In the genomic region with DNA sequence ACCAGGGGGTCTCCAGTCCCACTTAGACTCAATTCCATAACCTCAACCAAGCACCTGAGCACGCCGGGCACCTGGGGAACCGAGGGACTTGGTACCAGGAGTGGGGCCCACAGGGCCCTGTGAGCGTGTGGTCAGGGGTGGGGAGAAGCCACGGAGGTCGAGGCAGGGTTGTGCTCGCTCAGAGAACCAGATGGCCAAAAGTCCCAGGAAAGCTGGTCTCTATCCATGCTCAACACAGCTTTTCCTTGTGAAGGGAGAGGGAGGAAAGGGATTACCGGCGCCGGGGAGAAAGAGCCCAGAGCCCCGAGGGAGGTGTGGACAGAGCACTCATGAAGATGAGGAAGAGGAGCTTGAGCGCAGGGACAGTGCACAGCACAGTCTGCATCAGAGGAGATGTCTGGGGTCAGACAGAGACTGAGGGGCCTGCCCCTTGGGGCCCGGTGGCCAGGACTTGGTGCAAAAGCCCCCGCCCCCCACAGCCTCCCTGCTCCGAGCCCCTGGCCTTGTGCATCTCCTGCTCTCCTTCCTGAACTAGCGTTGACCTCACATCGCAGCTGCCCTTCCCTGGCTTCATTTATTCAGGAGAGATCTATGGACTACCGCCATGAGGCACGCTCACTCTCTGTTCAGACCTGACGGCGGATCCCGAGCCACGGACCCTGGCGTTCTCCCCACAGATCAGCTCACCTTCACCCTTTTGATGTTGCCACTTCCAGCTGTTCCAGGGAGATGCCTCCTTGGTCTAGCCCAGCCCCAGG, we compare ENCODE assay signal across 13 cellular contexts.
A peak's percentile ranks its signal among the peaks of the same experiment; 100 is the strongest.
DNase-seq lines count a peak whose midpoint lies in the region; ATAC-seq, FAIRE-seq and TF ChIP-seq lines count a peak whose summit lies in the region.
"Had no signal": no experiment of that assay in that cellular context is flagged by ENCODE, and none has a peak within 500 bp of the region (broad histone marks: within the 10 kb centered on the region; RNA-seq: fewer than 3 reads in every experiment).

No MANE protein-coding gene starts in this region.

- DNase-seq in RWPE1 (ENCODE audit: low spot score): no peak
- peak in 1 of 2 experiments; percentile 36 for DNase-seq in H1 (ENCODE audit: low read depth in 1 of 2, low spot score in 2 of 2)
- no peak for DNase-seq in testis
- DNase-seq in ACHN: no peak
- no peak for DNase-seq in SKM-1 (lab: John Stamatoyannopoulos, UW; ENCODE audit: unreplicated experiment)
- DNase-seq: CD4-positive, alpha-beta memory T cell; effector memory CD8-positive, alpha-beta T cell; GDM1; midbrain; stimulated activated CD4-positive, alpha-beta T cell treated with anti-CD3 and anti-CD28 coated beads, Interleukin-15, amount 100 ng/mL, for 24 hours; stimulated activated CD8-positive, alpha-beta memory T cell treated with anti-CD3 and anti-CD28 coated beads, Interleukin-4, amount 100 ng/mL, for 48 hours had no signal

- no peaks in the 10 kb centered on the region for H3K23me2 ChIP-seq in H1 (ENCODE audit: low read depth, low read length)

- no peaks in the 10 kb centered on the region for H4K20me1 ChIP-seq in H1 (replicated peaks in 1 of 2; ENCODE audit: control insufficient read depth in 1 of 2, insufficient read depth in 2 of 2, low read length in 2 of 2)

- peaks cover 18% of the 10 kb centered on the region for H3K4me1 Mint-ChIP-seq in nephron

- no peak overlapping the region for H2BK120ac ChIP-seq in H1 (replicated peaks; ENCODE audit: low read depth, low read length)

- no peaks in the 10 kb centered on the region for H3K79me2 ChIP-seq in H1 (ENCODE audit: control insufficient read depth in 1 of 2, insufficient read depth in 2 of 2, low read length in 2 of 2)

- in situ Hi-C loops in ACHN (cut with HindIII; ENCODE audit: low pct_ligation_motif_present, low pct_unique_long_range_greater_than_20kb, low sequenced_read_pairs): no loop called here

- H3K4me3 Mint-ChIP-seq in nephron: no peak overlapping the region
- H3K4me3 Mint-ChIP-seq: CD4-positive, alpha-beta memory T cell; effector memory CD8-positive, alpha-beta T cell had no signal

- no peak overlapping the region for H4K5ac ChIP-seq in H1 (ENCODE audit: insufficient read length, low read depth, low read length)

- H2BK20ac ChIP-seq in H1 (ENCODE audit: low read length): no peak overlapping the region

- H3K18ac ChIP-seq in H1 (ENCODE audit: extremely low read depth, low read length): no peak overlapping the region

- TF ChIP-seq RAD21 in H1 (IDR thresholded peaks at IDR 0.05 in 1 of 2, conservative IDR thresholded peaks at IDR 0.05 in 1 of 2; ENCODE audit: low read depth in 2 of 2, low read length in 2 of 2): no peak

- H3K79me1 ChIP-seq in H1 (ENCODE audit: low read depth, low read length): no peaks in the 10 kb centered on the region

- no peak overlapping the region for H3K14ac ChIP-seq in H1 (ENCODE audit: insufficient read length)

- H3K23ac ChIP-seq in H1 (ENCODE audit: insufficient read length): no peak overlapping the region

- H3K36me3 ChIP-seq in H1 (ENCODE audit: control insufficient read depth in 2 of 4, insufficient read depth in 4 of 4, low read length in 3 of 4) (no peaks in the 10 kb centered on the region), testis (ENCODE audit: low read depth, missing control alignments) (no peaks in the 10 kb centered on the region)

- TF ChIP-seq CTCF in RWPE1 (conservative IDR thresholded peaks at IDR 0.05; ENCODE audit: low read depth) (no peak), H1 (IDR thresholded peaks at IDR 0.05; ENCODE audit: control extremely low read depth in 1 of 3, insufficient read depth in 1 of 3, low read depth in 1 of 3, low read length in 3 of 3) (no peak), nephron (IDR thresholded peaks at IDR 0.05; ENCODE audit: unreplicated experiment in 3 of 3) (no peak), testis (IDR thresholded peaks at IDR 0.05) (no peak)

- no peak overlapping the region for H2AFZ ChIP-seq in H1 (ENCODE audit: low read length)

- H3K27me3 ChIP-seq in H1 (replicated peaks in 1 of 4; ENCODE audit: control insufficient read depth in 3 of 4, extremely low read depth in 1 of 4, insufficient read depth in 3 of 4, low read length in 3 of 4) (no peaks in the 10 kb centered on the region; a peak in 2 of 7 replicates), testis (no peaks in the 10 kb centered on the region)

- H3K27ac ChIP-seq in RWPE1 (peak overlapping the region; percentile 97), H1 (ENCODE audit: low read depth, low read length) (no peak overlapping the region), testis (peak overlapping the region; percentile 68 to 89)

- no peak overlapping the region for H2BK15ac ChIP-seq in H1 (ENCODE audit: low read length)

- H3K4ac ChIP-seq in H1 (replicated peaks; ENCODE audit: insufficient read length, low read depth, low read length): no peak overlapping the region

- H3K4me1 ChIP-seq in H1 (replicated peaks in 1 of 4; ENCODE audit: control insufficient read depth in 3 of 4, insufficient read depth in 4 of 4, low read length in 3 of 4) (no peaks in the 10 kb centered on the region; a peak in 1 of 7 replicates), testis (peaks cover 21% of the 10 kb centered on the region)

- H3K27me3 Mint-ChIP-seq in nephron (ENCODE audit: low read depth): peaks cover 27% of the 10 kb centered on the region
- H3K27me3 Mint-ChIP-seq: CD4-positive, alpha-beta memory T cell had no signal

- peak overlapping the region; percentile 37 for H4K91ac ChIP-seq in H1 (replicated peaks; ENCODE audit: insufficient read length, low read length)

- H3K4me2 ChIP-seq in H1 (ENCODE audit: insufficient read depth in 1 of 2, low read depth in 2 of 2, low read length in 2 of 2): no peak overlapping the region

- H3K9me3 ChIP-seq in H1 (ENCODE audit: insufficient read depth in 2 of 2, low read depth in 1 of 2, low read length in 1 of 2): no peaks in the 10 kb centered on the region
- no peaks in the 10 kb centered on the region for H3K9me3 ChIP-seq in testis

- no peak for ATAC-seq in HG02798 (IDR thresholded peaks at IDR 0.05; ENCODE audit: poor library complexity, unreplicated experiment)
- ATAC-seq: effector memory CD8-positive, alpha-beta T cell had no signal

- TF ChIP-seq POLR2A in H1 (IDR thresholded peaks at IDR 0.05; ENCODE audit: control extremely low read depth in 1 of 2, low read depth in 2 of 2, low read length in 2 of 2) (no peak), testis (IDR thresholded peaks at IDR 0.05) (no peak)

- no peak overlapping the region for H3K56ac ChIP-seq in H1 (replicated peaks; ENCODE audit: insufficient read length, low read depth, low read length)

- CTCF ChIA-PET in RWPE1 (lab: Yijun Ruan, JAX) (interaction anchor here (0.7 kb wide), 1 partner anchor 18 kb away, joined by 4 read pairs; no protein-coding TSS in a partner anchor), H1 (lab: Charles Lee; ENCODE audit: partially characterized antibody) (interaction anchor here (0.6 to 0.7 kb wide), 2 partner anchors 85 to 401 kb away, joined by 3 read pairs; no protein-coding TSS in a partner anchor)

- no peak overlapping the region for H2BK5ac ChIP-seq in H1 (ENCODE audit: low read depth, low read length)

- no peak overlapping the region for H3K9ac ChIP-seq in H1 (replicated peaks in 1 of 4; ENCODE audit: extremely low read depth in 1 of 4, low read depth in 3 of 4, low read length in 3 of 4)

- H3K4me3 ChIP-seq in H1 (ENCODE audit: extremely low read depth in 1 of 4, insufficient read depth in 2 of 4, low read depth in 3 of 4, low read length in 4 of 4): no peak overlapping the region
- no peak overlapping the region for H3K4me3 ChIP-seq in testis

- H3K27ac Mint-ChIP-seq in nephron: peak overlapping the region in 2 of 3 experiments; percentile 49 to 62
- H3K27ac Mint-ChIP-seq: CD4-positive, alpha-beta memory T cell; effector memory CD8-positive, alpha-beta T cell had no signal

- H3K36me3 Mint-ChIP-seq in nephron (ENCODE audit: low read depth): no peaks in the 10 kb centered on the region
- H3K36me3 Mint-ChIP-seq: CD4-positive, alpha-beta memory T cell had no signal

- intact Hi-C loops in testis (cut with DNase I; ENCODE audit: low total_unique reads): no loop called here

- no peak overlapping the region for H2AK5ac ChIP-seq in H1 (ENCODE audit: low read depth, low read length)

- FAIRE-seq in H1 (lab: Jason Lieb, UNC): no peak

- WGBS in H1 (ENCODE audit: extremely low coverage in 1 of 2, insufficient coverage in 1 of 2, insufficient read length in 1 of 2, insufficient replicate concordance in 2 of 2, low coverage in 1 of 2, low lambda C conversion rate in 2 of 2, missing lambda C conversion rate in 1 of 2), 2 experiments: 88% methylated on average over 24 of the region's 24 CpGs; no CpG with 5 or more reads in 1 of the 2 experiments
- 70 to 80% methylated on average over 24 of the region's 24 CpGs for WGBS in testis, 2 donors

- no peak for TF ChIP-seq EP300 in H1 (IDR thresholded peaks at IDR 0.05; ENCODE audit: borderline replicate concordance in 1 of 2, low read depth in 2 of 2, low read length in 2 of 2)

- POLR2A ChIA-PET in RWPE1 (lab: Yijun Ruan, JAX; ENCODE audit: low non-redundant PET): interaction anchor here (0.6 kb wide), 1 partner anchor 736 kb away, joined by 3 read pairs; no protein-coding TSS in a partner anchor
- POLR2A ChIA-PET in H1 (lab: Charles Lee; ENCODE audit: partially characterized antibody): interaction anchor here (0.5 to 0.7 kb wide), 2 partner anchors 308 to 370 kb away, joined by 3 read pairs; no protein-coding TSS in a partner anchor

- H2BK12ac ChIP-seq in H1 (ENCODE audit: low read depth, low read length): no peak overlapping the region

- H4K8ac ChIP-seq in H1 (ENCODE audit: extremely low read depth, insufficient read depth, low read length): no peak overlapping the region

- no peaks in the 10 kb centered on the region for H3K9me3 Mint-ChIP-seq in nephron
- H3K9me3 Mint-ChIP-seq: CD4-positive, alpha-beta memory T cell; effector memory CD8-positive, alpha-beta T cell had no signal

TF ChIP-seq in H1, 55 proteins besides CTCF, POLR2A, EP300 and RAD21 (continues in another document):
- TF ChIP-seq SAP30 (IDR thresholded peaks at IDR 0.05; ENCODE audit: insufficient read depth, insufficient replicate concordance, low read length): no peak
- no peak for TF ChIP-seq BACH1 (IDR thresholded peaks at IDR 0.05; ENCODE audit: low read length)
- TF ChIP-seq CTBP2 (IDR thresholded peaks at IDR 0.05; ENCODE audit: borderline replicate concordance, insufficient read depth, insufficient read length, low read length): no peak
- TF ChIP-seq TBP (IDR thresholded peaks at IDR 0.05; ENCODE audit: low read depth, low read length): no peak
- TF ChIP-seq CEBPB (IDR thresholded peaks at IDR 0.05; ENCODE audit: low read depth, low read length): no peak
- no peak for TF ChIP-seq JUND (IDR thresholded peaks at IDR 0.05; ENCODE audit: low read length)
- no peak for TF ChIP-seq MAX (IDR thresholded peaks at IDR 0.05)
- no peak for TF ChIP-seq KDM1A (IDR thresholded peaks at IDR 0.05; ENCODE audit: borderline replicate concordance, low read length)
